Comparison of ENCODE assay signal across 8 cellular contexts in genomic region chr17:49180303-49180702, GRCh38. TPM values are rescaled to one million over a fixed set of nuclear protein-coding genes. Genes with fewer than 3 reads are reported as not detected.
DNase-seq lines count a peak whose midpoint lies in the region; ATAC-seq and TF ChIP-seq lines count a peak whose summit lies in the region.

No MANE protein-coding gene starts in this region.

- DNase-seq in NAMALWA (ENCODE audit: low spot score) (peak; percentile 69), cardiac fibroblast (ENCODE audit: low read depth in 2 of 2) (peak; percentile 72 to 73), left colon (peak; percentile 44 to 76), DMS79 (lab: John Stamatoyannopoulos, UW) (no peak)
- DNase-seq in activated CD4-positive, CD25-positive, alpha-beta regulatory T cell treated with anti-CD3 and anti-CD28 coated beads, Interleukin-2, amount 50 U/mL, for 16 hours (ENCODE audit: low read depth, low spot score) = peak; percentile 16
- DNase-seq in stimulated activated CD4-positive, alpha-beta T cell treated with anti-CD3 and anti-CD28 coated beads, Interleukin-4, amount 100 ng/mL, for 48 hours (ENCODE audit: low read depth in 2 of 2) = peak; percentile 52 to 62

- ATAC-seq in left colon (peak; percentile 82), GM21447 (IDR thresholded peaks at IDR 0.05; ENCODE audit: unreplicated experiment) (no peak)

- TF ChIP-seq CTCF in GM12801 (IDR thresholded peaks at IDR 0.05; ENCODE audit: extremely low read depth, insufficient read length) = peak; percentile 21
- peak; percentile 90 for TF ChIP-seq CTCF in cardiac fibroblast (IDR thresholded peaks at IDR 0.05; ENCODE audit: low read depth, low read length)

- no peak overlapping the region for H3K4me3 ChIP-seq in cardiac fibroblast (replicated peaks in 1 of 2; ENCODE audit: low read depth in 2 of 2, low read length in 2 of 2)

- intact Hi-C loops in left colon (cut with DNase I, micrococcal nuclease) = no loop called here

RNA-seq across cellular contexts. Expression of gene GNGT2, which starts 30.1 kb away (rescaled TPM):
- 1 to 10 TPM; 1.3 to 1.4 TPM for total RNA-seq in left colon

RNA-seq across cellular contexts. Expression of gene ABI3, which starts 30.2 kb away (rescaled TPM):
- total RNA-seq in left colon = 1 to 10 TPM; 3.4 to 7.6 TPM

RNA-seq across cellular contexts. Expression of gene B4GALNT2, which starts 47.7 kb away (rescaled TPM):
- total RNA-seq in left colon = 10 to 100 TPM; 45.0 to 99.9 TPM

RNA-seq across cellular contexts. Expression of gene PHOSPHO1, which starts 50.3 kb away (rescaled TPM):
- total RNA-seq in left colon = not detected
